ENCODE assay signal across 1 cellular context in genomic region chr12:103903979-103904378, GRCh38.
TF ChIP-seq lines count a peak whose summit lies in the region.

No MANE protein-coding gene starts in this region.

TF ChIP-seq in HepG2, 621 proteins besides CTCF, POLR2A, EP300 and RAD21 (continued from another document):
- TF ChIP-seq, protein P1, sequence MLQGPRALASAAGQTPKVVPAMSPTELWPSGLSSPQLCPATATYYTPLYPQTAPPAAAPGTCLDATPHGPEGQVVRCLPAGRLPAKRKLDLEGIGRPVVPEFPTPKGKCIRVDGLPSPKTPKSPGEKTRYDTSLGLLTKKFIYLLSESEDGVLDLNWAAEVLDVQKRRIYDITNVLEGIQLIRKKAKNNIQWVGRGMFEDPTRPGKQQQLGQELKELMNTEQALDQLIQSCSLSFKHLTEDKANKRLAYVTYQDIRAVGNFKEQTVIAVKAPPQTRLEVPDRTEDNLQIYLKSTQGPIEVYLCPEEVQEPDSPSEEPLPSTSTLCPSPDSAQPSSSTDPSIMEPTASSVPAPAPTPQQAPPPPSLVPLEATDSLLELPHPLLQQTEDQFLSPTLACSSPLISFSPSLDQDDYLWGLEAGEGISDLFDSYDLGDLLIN (CRISPR knock-in tag; IDR thresholded peaks at IDR 0.05; ENCODE audit: borderline replicate concordance), result no peak
- TF ChIP-seq FIP1L1 (IDR thresholded peaks at IDR 0.05; ENCODE audit: borderline replicate concordance, insufficient read depth, low read depth, low read length) (no peak), ZC3H4 (CRISPR knock-in tag; IDR thresholded peaks at IDR 0.05; ENCODE audit: borderline replicate concordance) (no peak), ZNF468 (CRISPR knock-in tag; IDR thresholded peaks at IDR 0.05) (no peak)
- TF ChIP-seq, protein P2, sequence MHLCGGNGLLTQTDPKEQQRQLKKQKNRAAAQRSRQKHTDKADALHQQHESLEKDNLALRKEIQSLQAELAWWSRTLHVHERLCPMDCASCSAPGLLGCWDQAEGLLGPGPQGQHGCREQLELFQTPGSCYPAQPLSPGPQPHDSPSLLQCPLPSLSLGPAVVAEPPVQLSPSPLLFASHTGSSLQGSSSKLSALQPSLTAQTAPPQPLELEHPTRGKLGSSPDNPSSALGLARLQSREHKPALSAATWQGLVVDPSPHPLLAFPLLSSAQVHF (CRISPR knock-in tag; IDR thresholded peaks at IDR 0.05), result no peak
- TF ChIP-seq, protein P3, sequence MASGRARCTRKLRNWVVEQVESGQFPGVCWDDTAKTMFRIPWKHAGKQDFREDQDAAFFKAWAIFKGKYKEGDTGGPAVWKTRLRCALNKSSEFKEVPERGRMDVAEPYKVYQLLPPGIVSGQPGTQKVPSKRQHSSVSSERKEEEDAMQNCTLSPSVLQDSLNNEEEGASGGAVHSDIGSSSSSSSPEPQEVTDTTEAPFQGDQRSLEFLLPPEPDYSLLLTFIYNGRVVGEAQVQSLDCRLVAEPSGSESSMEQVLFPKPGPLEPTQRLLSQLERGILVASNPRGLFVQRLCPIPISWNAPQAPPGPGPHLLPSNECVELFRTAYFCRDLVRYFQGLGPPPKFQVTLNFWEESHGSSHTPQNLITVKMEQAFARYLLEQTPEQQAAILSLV (CRISPR knock-in tag; IDR thresholded peaks at IDR 0.05; ENCODE audit: borderline replicate concordance), result no peak
